ENCODE assay signal across 9 cellular contexts in genomic region chr7:21941570-21942224, GRCh38. TPM values are rescaled to one million over a fixed set of nuclear protein-coding genes. Genes with fewer than 3 reads are reported as not detected.
DNase-seq lines count a peak whose midpoint lies in the region; ATAC-seq and TF ChIP-seq lines count a peak whose summit lies in the region.
"Had no signal": no experiment of that assay in that cellular context is flagged by ENCODE, and none has a peak within 500 bp of the region (broad histone marks: within the 10 kb centered on the region; RNA-seq: fewer than 3 reads in every experiment).

No MANE protein-coding gene starts in this region.

- no peak overlapping the region for H3K9ac ChIP-seq in SK-N-SH
- H3K9ac ChIP-seq: KMS-11 had no signal

- H3F3A ChIP-seq in SK-N-SH (replicated peaks; ENCODE audit: insufficient read depth), result no peaks in the 10 kb centered on the region

- ATAC-seq in SK-N-SH treated with all-trans-retinoic acid at 6 μM for 48 hours, result no peak
- peak; percentile 20 for ATAC-seq in HG03571 (IDR thresholded peaks at IDR 0.05; ENCODE audit: unreplicated experiment)
- ATAC-seq in GM18858 (IDR thresholded peaks at IDR 0.05; ENCODE audit: unreplicated experiment), result no peak

- no peak overlapping the region for H3K4me2 ChIP-seq in SK-N-SH
- H3K4me2 ChIP-seq: KMS-11 had no signal

- TF ChIP-seq CTCF in SK-N-SH (IDR thresholded peaks at IDR 0.05) (no peak), mesothelial cell of epicardium (IDR thresholded peaks at IDR 0.05; ENCODE audit: unreplicated experiment) (no peak)

- H3K27ac Mint-ChIP-seq in activated naive CD8-positive, alpha-beta T cell, result peak overlapping the region; percentile 61
- H3K27ac Mint-ChIP-seq in mesothelial cell of epicardium, result no peak overlapping the region

- no peaks in the 10 kb centered on the region for H3K9me3 ChIP-seq in SK-N-SH

- CTCF ChIA-PET in SK-N-SH (lab: Yijun Ruan, JAX), result interaction anchor here (1.2 kb wide), 1 partner anchor 18 kb away, joined by 5 read pairs; no protein-coding TSS in a partner anchor

- H3K27me3 Mint-ChIP-seq in activated naive CD8-positive, alpha-beta T cell, result no peaks in the 10 kb centered on the region
- H3K27me3 Mint-ChIP-seq in mesothelial cell of epicardium (ENCODE audit: low read depth), result peaks cover 73% of the 10 kb centered on the region

- H3K27ac ChIP-seq in SK-N-SH (ENCODE audit: low read depth in 2 of 2, low read length in 1 of 2), result no peak overlapping the region
- H3K27ac ChIP-seq: KMS-11 had no signal

- peaks cover 6% of the 10 kb centered on the region for H3K36me3 Mint-ChIP-seq in activated naive CD8-positive, alpha-beta T cell
- H3K36me3 Mint-ChIP-seq in mesothelial cell of epicardium, result peaks cover 20% of the 10 kb centered on the region

- peak overlapping the region; percentile 62 for H3K4me3 Mint-ChIP-seq in activated naive CD8-positive, alpha-beta T cell
- H3K4me3 Mint-ChIP-seq in mesothelial cell of epicardium, result no peak overlapping the region

- no peaks in the 10 kb centered on the region for H4K20me1 ChIP-seq in SK-N-SH (ENCODE audit: insufficient read depth)

- POLR2A ChIA-PET in SK-N-SH (lab: Yijun Ruan, JAX), result no interaction called here

- WGBS in SK-N-SH (ENCODE audit: low lambda C conversion rate), result 59% methylated on average over 4 of the region's 4 CpGs

- peaks cover 5% of the 10 kb centered on the region for H3K27me3 ChIP-seq in SK-N-SH (ENCODE audit: insufficient read depth)

- peaks cover 0 to 7% of the 10 kb centered on the region in 2 experiments for H3K36me3 ChIP-seq in SK-N-SH (replicated peaks in 1 of 2; ENCODE audit: control insufficient read depth in 1 of 2, insufficient read depth in 2 of 2, low read length in 1 of 2)

- no peak overlapping the region for H2AFZ ChIP-seq in SK-N-SH (ENCODE audit: low read depth)

- H3K4me1 Mint-ChIP-seq in activated naive CD8-positive, alpha-beta T cell (ENCODE audit: low read depth), result peaks cover 73% of the 10 kb centered on the region
- peaks cover 18% of the 10 kb centered on the region for H3K4me1 Mint-ChIP-seq in mesothelial cell of epicardium

- peaks cover 0 to 8% of the 10 kb centered on the region in 2 experiments; a peak in 1 of 4 replicates for H3K4me1 ChIP-seq in SK-N-SH (ENCODE audit: control insufficient read depth in 1 of 2, insufficient read depth in 2 of 2, low read depth in 1 of 2, low read length in 1 of 2)

- TF ChIP-seq EP300 in SK-N-SH (IDR thresholded peaks at IDR 0.05; ENCODE audit: borderline replicate concordance in 1 of 2, low read depth in 1 of 2, low read length in 1 of 2), result no peak

- no peaks in the 10 kb centered on the region for H3K9me3 Mint-ChIP-seq in activated naive CD8-positive, alpha-beta T cell (ENCODE audit: low read depth)
- H3K9me3 Mint-ChIP-seq in mesothelial cell of epicardium, result peaks cover 5% of the 10 kb centered on the region

- no peaks in the 10 kb centered on the region for H3K9me2 ChIP-seq in SK-N-SH

- TF ChIP-seq RAD21 in SK-N-SH (IDR thresholded peaks at IDR 0.05; ENCODE audit: low read length), result no peak

- DNase-seq in SK-N-SH (peak; percentile 53), retina (peak; percentile 34), mesothelial cell of epicardium (ENCODE audit: low spot score in 2 of 2, unreplicated experiment in 2 of 2) (no peak), NCI-H1417 treated with DMSO at 0.1 percent for 48 hours (lab: John Stamatoyannopoulos, UW) (no peak)

- no peak overlapping the region for H3K4me3 ChIP-seq in SK-N-SH (ENCODE audit: low read depth in 2 of 2, low read length in 1 of 2)

- H3K79me2 ChIP-seq in SK-N-SH (ENCODE audit: insufficient read depth), result no peaks in the 10 kb centered on the region

TF ChIP-seq in SK-N-SH, 30 proteins besides CTCF, POLR2A, EP300 and RAD21:
- TF ChIP-seq GATA2 (CRISPR knock-in tag; IDR thresholded peaks at IDR 0.05) (peak; percentile 40; the same call in 1 of the 2 replicates), ELF1 (IDR thresholded peaks at IDR 0.05) (no peak)

TF ChIP-seq in SK-N-SH treated with all-trans-retinoic acid at 6 μM for 48 hours, 23 proteins besides CTCF, POLR2A, EP300 and RAD21:
- TF ChIP-seq ZC3H10 (CRISPR knock-in tag; IDR thresholded peaks at IDR 0.05) (no peak), ESRRG (CRISPR knock-in tag; IDR thresholded peaks at IDR 0.05) (no peak)
- TF ChIP-seq, protein P1, sequence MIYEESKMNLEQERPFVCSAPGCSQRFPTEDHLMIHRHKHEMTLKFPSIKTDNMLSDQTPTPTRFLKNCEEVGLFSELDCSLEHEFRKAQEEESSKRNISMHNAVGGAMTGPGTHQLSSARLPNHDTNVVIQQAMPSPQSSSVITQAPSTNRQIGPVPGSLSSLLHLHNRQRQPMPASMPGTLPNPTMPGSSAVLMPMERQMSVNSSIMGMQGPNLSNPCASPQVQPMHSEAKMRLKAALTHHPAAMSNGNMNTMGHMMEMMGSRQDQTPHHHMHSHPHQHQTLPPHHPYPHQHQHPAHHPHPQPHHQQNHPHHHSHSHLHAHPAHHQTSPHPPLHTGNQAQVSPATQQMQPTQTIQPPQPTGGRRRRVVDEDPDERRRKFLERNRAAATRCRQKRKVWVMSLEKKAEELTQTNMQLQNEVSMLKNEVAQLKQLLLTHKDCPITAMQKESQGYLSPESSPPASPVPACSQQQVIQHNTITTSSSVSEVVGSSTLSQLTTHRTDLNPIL (CRISPR knock-in tag; IDR thresholded peaks at IDR 0.05; ENCODE audit: low read depth), result no peak

RNA-seq across cellular contexts. Expression of gene CDCA7L, which starts 4.0 kb away (rescaled TPM):
- 16.8 and 18.4 TPM in 2 replicates for polyA plus RNA-seq in SK-N-SH (2012; rRNA removed)
- 17.1 and 17.2 TPM in 2 replicates for polyA plus RNA-seq in SK-N-SH (2012; cell fraction: cytosol; rRNA removed)
- 14.5 and 20.7 TPM in 2 replicates for polyA plus RNA-seq in SK-N-SH (2012; cell fraction: nucleus; rRNA removed)
- 25.6 to 28.6 TPM (median 26.5 TPM) in 3 replicates for total RNA-seq in mesothelial cell of epicardium

Comparison
In these comparisons a context has a peak if more than half of its experiments do, and no peak if none do; other contexts are left out.
1. DNase-seq: peak in SK-N-SH (single experiment) and retina (single experiment); none in mesothelial cell of epicardium (0 of 2) and NCI-H1417 treated with DMSO at 0.1 percent for 48 hours (single experiment).